ENCODE assay signal across 34 cellular contexts in the genomic region with DNA sequence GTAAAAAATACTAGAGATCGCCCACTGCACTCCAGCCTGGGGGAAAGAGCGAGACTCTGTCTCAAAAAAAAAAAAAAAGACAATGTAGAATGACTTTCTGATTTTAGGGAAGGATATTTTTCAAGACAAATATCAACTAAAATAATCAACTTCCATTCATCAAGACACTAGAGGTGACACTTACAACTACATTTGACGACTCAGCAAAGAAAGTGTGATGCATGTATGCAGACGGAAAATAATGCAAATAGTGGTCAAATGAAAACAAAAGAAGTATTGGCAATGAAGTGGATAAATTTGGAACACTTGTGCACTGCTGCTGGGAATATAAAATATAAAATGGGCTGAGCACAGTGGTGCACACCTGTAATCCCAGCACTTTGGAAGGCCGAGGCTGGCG. TPM values are rescaled to one million over a fixed set of nuclear protein-coding genes. Genes with fewer than 3 reads are reported as not detected.
"Had no signal": no experiment of that assay in that cellular context is flagged by ENCODE, and none has a peak within 500 bp of the region (broad histone marks: within the 10 kb centered on the region; RNA-seq: fewer than 3 reads in every experiment).

No MANE protein-coding gene starts in this region.

- H3K9me3 ChIP-seq: adrenal gland, body of pancreas, breast epithelium had no signal

- H3K27ac ChIP-seq: adrenal gland, body of pancreas, brain microvascular endothelial cell, breast epithelium, VCaP had no signal

- DNase-seq: activated B cell treated with CpG ODN at 0.5 μM for 24 hours; activated CD4-positive, alpha-beta memory T cell treated with anti-CD3 and anti-CD28 coated beads for 36 hours; activated CD4-positive, alpha-beta T cell treated with anti-CD3 and anti-CD28 coated beads for 4 hours; activated CD4-positive, alpha-beta T cell treated with anti-CD3 and anti-CD28 coated beads, Interleukin-2, amount 10 ng/mL, durations not matched to agents 24 days and 14 days; activated CD4-positive, alpha-beta T cell treated with anti-CD3 and anti-CD28 coated beads, Interleukin-2, amount 50 U/mL, for 1 hour; activated CD4-positive, alpha-beta T cell treated with anti-CD3 and anti-CD28 coated beads, Interleukin-2, amount 50 U/mL, for 4 hours; activated CD4-positive, CD25-positive, alpha-beta regulatory T cell treated with anti-CD3 and anti-CD28 coated beads, Interleukin-2, amount 50 U/mL, for 72 hours; activated CD8-positive, alpha-beta memory T cell treated with anti-CD3 and anti-CD28 coated beads, Interleukin-2, amount 50 U/mL, for 4 hours; activated CD8-positive, alpha-beta T cell treated with anti-CD3 and anti-CD28 coated beads for 36 hours; activated effector memory CD4-positive, alpha-beta T cell treated with anti-CD3 and anti-CD28 coated beads, Interleukin-2, amount 50 U/mL, for 16 hours; activated gamma-delta T cell treated with Interleukin-2 at 50 U/mL for 16 hours; activated naive CD4-positive, alpha-beta T cell; activated naive CD4-positive, alpha-beta T cell treated with anti-CD3 and anti-CD28 coated beads for 36 hours; activated naive CD4-positive, alpha-beta T cell treated with anti-CD3 and anti-CD28 coated beads, Interleukin-2, amount 50 U/mL, for 16 hours; activated naive CD8-positive, alpha-beta T cell treated with anti-CD3 and anti-CD28 coated beads for 36 hours; activated T-cell treated with anti-CD3 and anti-CD28 coated beads for 4 hours; activated T-cell treated with anti-CD3 and anti-CD28 coated beads, Interleukin-2, amount 50 U/mL, for 1 hour; activated T-cell treated with anti-CD3 and anti-CD28 coated beads, Interleukin-2, amount 50 U/mL, for 4 hours; activated T-cell treated with anti-CD3 and anti-CD28 coated beads, Interleukin-2, amount 50 U/mL, for 72 hours; adrenal gland; amniotic stem cell; aorta; body of pancreas; brain microvascular endothelial cell; cerebellar nuclear complex; T-helper 1 cell; T-helper 2 cell; T-helper 9 cell had no signal

- H3K36me3 ChIP-seq: adrenal gland, breast epithelium had no signal

- ATAC-seq: activated CD8-positive, alpha-beta T cell treated with anti-CD3 and anti-CD28 coated beads for 36 hours; activated naive CD4-positive, alpha-beta T cell treated with anti-CD3 and anti-CD28 coated beads, Interleukin-2, amount 50 U/mL, for 72 hours; activated T-cell treated with anti-CD3 and anti-CD28 coated beads, Interleukin-2, amount 50 U/mL, for 4 hours; activated T-cell treated with anti-CD3 and anti-CD28 coated beads, Interleukin-2, amount 50 U/mL, for 72 hours; activated T-helper 17 cell treated with anti-CD3 and anti-CD28 coated beads, Interleukin-2, amount 50 U/mL, for 72 hours; body of pancreas had no signal

- H3K4me3 ChIP-seq: adrenal gland, body of pancreas, breast epithelium had no signal

- H3K4me1 ChIP-seq: adrenal gland, body of pancreas, breast epithelium had no signal

- H3K27me3 ChIP-seq: adrenal gland, body of pancreas, brain microvascular endothelial cell, breast epithelium had no signal

- FAIRE-seq: astrocyte, TTC549 had no signal

RNA-seq across cellular contexts. Expression of a gene that starts 44.0 kb away (rescaled TPM):
- total RNA-seq: body of pancreas had no signal
